In genomic region chr19:33273881-33274662, GRCh38 we compare ENCODE assay signal across 8 cellular contexts. TPM values are rescaled to one million over a fixed set of nuclear protein-coding genes. Genes with fewer than 3 reads are reported as not detected.
A peak's percentile ranks its signal among the peaks of the same experiment; 100 is the strongest.
DNase-seq lines count a peak whose midpoint lies in the region; ATAC-seq and TF ChIP-seq lines count a peak whose summit lies in the region.

No MANE protein-coding gene starts in this region.

- H3K9me3 Mint-ChIP-seq in HFFc6 = no peaks in the 10 kb centered on the region
- H3K9me3 Mint-ChIP-seq in activated CD8-positive, alpha-beta T cell treated with anti-CD3 and anti-CD28 coated beads, Interleukin-2, amount 10 ng/mL, durations not matched to agents 7 days and 5 days (ENCODE audit: insufficient read depth) = no peaks in the 10 kb centered on the region

- H3K27me3 Mint-ChIP-seq in HFFc6 (ENCODE audit: insufficient read depth) = peaks cover 10% of the 10 kb centered on the region
- H3K27me3 Mint-ChIP-seq in activated CD8-positive, alpha-beta T cell treated with anti-CD3 and anti-CD28 coated beads, Interleukin-2, amount 10 ng/mL, durations not matched to agents 7 days and 5 days (ENCODE audit: low read depth) = no peaks in the 10 kb centered on the region

- no peak overlapping the region for H3K4me3 Mint-ChIP-seq in HFFc6
- no peak overlapping the region for H3K4me3 Mint-ChIP-seq in activated CD8-positive, alpha-beta T cell treated with anti-CD3 and anti-CD28 coated beads, Interleukin-2, amount 10 ng/mL, durations not matched to agents 7 days and 5 days

- H3K36me3 Mint-ChIP-seq in HFFc6 (ENCODE audit: low read depth) = no peaks in the 10 kb centered on the region
- no peaks in the 10 kb centered on the region for H3K36me3 Mint-ChIP-seq in activated CD8-positive, alpha-beta T cell treated with anti-CD3 and anti-CD28 coated beads, Interleukin-2, amount 10 ng/mL, durations not matched to agents 7 days and 5 days (ENCODE audit: low read depth)

- CTCF ChIA-PET in activated CD8-positive, alpha-beta T cell treated with anti-CD3 and anti-CD28 coated beads, Interleukin-2, amount 10 ng/mL, durations not matched to agents 7 days and 5 days (lab: Charles Lee) = no interaction called here

- ATAC-seq in activated CD8-positive, alpha-beta T cell treated with anti-CD3 and anti-CD28 coated beads, Interleukin-2, amount 10 ng/mL, durations not matched to agents 7 days and 5 days = no peak
- no peak for ATAC-seq in GM21423 (IDR thresholded peaks at IDR 0.05; ENCODE audit: unreplicated experiment)

- POLR2A ChIA-PET in activated CD8-positive, alpha-beta T cell treated with anti-CD3 and anti-CD28 coated beads, Interleukin-2, amount 10 ng/mL, durations not matched to agents 7 days and 5 days (lab: Charles Lee) = no interaction called here

- H3K4me1 Mint-ChIP-seq in HFFc6 (ENCODE audit: low read depth) = peaks cover 8% of the 10 kb centered on the region
- H3K4me1 Mint-ChIP-seq in activated CD8-positive, alpha-beta T cell treated with anti-CD3 and anti-CD28 coated beads, Interleukin-2, amount 10 ng/mL, durations not matched to agents 7 days and 5 days (ENCODE audit: low read depth) = peaks cover 5% of the 10 kb centered on the region

- H3K27ac Mint-ChIP-seq in HFFc6 = no peak overlapping the region
- H3K27ac Mint-ChIP-seq in activated CD8-positive, alpha-beta T cell treated with anti-CD3 and anti-CD28 coated beads, Interleukin-2, amount 10 ng/mL, durations not matched to agents 7 days and 5 days = peak overlapping the region; percentile 39

- peak; percentile 48 for DNase-seq in A172 (ENCODE audit: low spot score)
- DNase-seq in HFFc6 = peak; percentile 68
- peak; percentile 33 for DNase-seq in activated CD8-positive, alpha-beta T cell treated with anti-CD3 and anti-CD28 coated beads, Interleukin-2, amount 10 ng/mL, durations not matched to agents 7 days and 5 days
- peak; percentile 3 for DNase-seq in glomerular endothelial cell (ENCODE audit: extremely low read depth, low read depth, low spot score)
- DNase-seq in smooth muscle cell of the brain vasculature (ENCODE audit: low read depth, low spot score) = peak; percentile 4
- no peak for DNase-seq in D341Med (ENCODE audit: low spot score)
- DNase-seq in activated gamma-delta T cell treated with Interleukin-2 at 50 U/mL for 16 hours = no peak

- TF ChIP-seq CTCF in HFFc6 (IDR thresholded peaks at IDR 0.05) = no peak

RNA-seq across cellular contexts. Expression of gene CEBPA, which starts 28.3 kb away (rescaled TPM):
- total RNA-seq in A172 (2014; rRNA removed; shearing (Covaris generic)) = 3.9 and 4.3 TPM in 2 replicates
- under 1 TPM in 5 of 6 experiments, not detected in 1; 0.12 to 0.24 (median 0.14) TPM for total RNA-seq in HFFc6 (2021; fragmentation: NEBNext Ultra II Directional; extraction: Animal tissue kit (Norgen Biotek cat#: 25700))
- under 1 TPM in 1 of 2 experiments, not detected in 1; 0.11 TPM for total RNA-seq in activated CD8-positive, alpha-beta T cell treated with anti-CD3 and anti-CD28 coated beads, Interleukin-2, amount 10 ng/mL, durations not matched to agents 7 days and 5 days
- total RNA-seq in glomerular endothelial cell = 0.10 and 0.47 TPM in 2 replicates

RNA-seq across cellular contexts. Expression of gene SLC7A10, which starts 48.4 kb away (rescaled TPM):
- not detected in 2 replicates for total RNA-seq in A172 (2014; rRNA removed; shearing (Covaris generic))
- not detected for total RNA-seq in HFFc6 (2021; fragmentation: NEBNext Ultra II Directional; extraction: Animal tissue kit (Norgen Biotek cat#: 25700))
- total RNA-seq in activated CD8-positive, alpha-beta T cell treated with anti-CD3 and anti-CD28 coated beads, Interleukin-2, amount 10 ng/mL, durations not matched to agents 7 days and 5 days = not detected
- total RNA-seq in glomerular endothelial cell = not detected in 2 replicates

Comparison
In these comparisons a context has a peak if more than half of its experiments do, and no peak if none do; other contexts are left out.
1. DNase-seq: peak in A172 (single experiment), HFFc6 (single experiment), activated CD8-positive, alpha-beta T cell treated with anti-CD3 and anti-CD28 coated beads, Interleukin-2, amount 10 ng/mL, durations not matched to agents 7 days and 5 days (single experiment), glomerular endothelial cell (single experiment) and smooth muscle cell of the brain vasculature (single experiment); none in D341Med (single experiment) and activated gamma-delta T cell treated with Interleukin-2 at 50 U/mL for 16 hours (single experiment).